8 cellular contexts compared by ENCODE assay signal in the genomic region with DNA sequence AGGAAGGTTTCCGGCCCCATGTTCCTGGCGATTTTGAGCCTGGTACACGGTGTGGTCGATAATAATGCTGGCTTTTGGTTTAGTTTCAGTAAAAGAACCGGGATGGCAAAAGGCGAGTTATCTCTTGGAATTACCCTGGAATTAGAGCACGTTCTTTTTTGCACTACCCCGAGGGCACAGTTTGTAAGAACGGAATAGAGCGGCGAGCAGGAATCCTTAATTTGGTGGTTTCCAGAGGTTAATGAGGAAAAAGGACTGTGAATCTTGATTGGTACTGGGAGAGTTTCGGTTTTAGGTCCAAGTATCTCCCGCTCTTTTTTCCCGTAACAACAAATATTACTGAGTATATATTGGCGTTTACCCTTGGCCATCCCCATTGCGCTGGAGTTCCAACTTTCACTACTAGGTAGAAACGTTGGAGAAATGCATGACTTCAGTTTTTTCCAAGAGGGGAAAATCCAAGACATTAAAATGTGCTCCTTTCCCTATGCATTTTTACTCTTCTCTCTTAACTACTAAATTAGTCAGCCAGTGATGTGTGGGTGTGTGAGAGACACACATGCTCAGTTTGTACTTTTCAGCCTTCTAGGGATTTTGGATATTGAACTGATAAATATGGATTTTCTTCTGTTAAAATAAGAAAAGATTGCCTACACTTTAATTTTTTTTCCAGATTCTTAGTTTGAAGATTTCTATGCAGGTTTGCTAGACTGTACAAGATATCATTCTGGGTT.
DNase-seq lines count a peak whose midpoint lies in the region; ATAC-seq, FAIRE-seq and TF ChIP-seq lines count a peak whose summit lies in the region.

No MANE protein-coding gene starts in this region.

- no peaks in the 10 kb centered on the region for H4K20me1 ChIP-seq in OCI-LY7 (ENCODE audit: insufficient read depth, low read length)

- H3K79me2 ChIP-seq in OCI-LY7 (ENCODE audit: insufficient read depth, low read depth, low read length), result no peaks in the 10 kb centered on the region

- H3K27ac ChIP-seq in OCI-LY7 (ENCODE audit: low read depth, low read length, poor library complexity, severe bottlenecking), result no peak overlapping the region

- FAIRE-seq in GM12891 (lab: Jason Lieb, UNC), result no peak

- H3K4me1 ChIP-seq in OCI-LY7 (ENCODE audit: insufficient read depth, low read length, poor library complexity, severe bottlenecking) (peaks cover 9% of the 10 kb centered on the region), mononuclear cell (ENCODE audit: insufficient read depth, low read length) (peaks cover 12% of the 10 kb centered on the region)

- no peaks in the 10 kb centered on the region for H3K9me3 ChIP-seq in OCI-LY7 (ENCODE audit: low read length)
- no peaks in the 10 kb centered on the region for H3K9me3 ChIP-seq in mononuclear cell (ENCODE audit: low read depth, low read length)

- H3K4me2 ChIP-seq in OCI-LY7 (ENCODE audit: low read length), result peak overlapping the region; percentile 78

- POLR2A ChIA-PET in OCI-LY7 (lab: Charles Lee), result interaction anchor here (1.8 kb wide), 1 partner anchor 12 kb away, joined by 9 read pairs; no protein-coding TSS in a partner anchor

- H3K9me2 ChIP-seq in OCI-LY7 (ENCODE audit: insufficient read depth, low read length), result no peaks in the 10 kb centered on the region

- H3K4me3 ChIP-seq in OCI-LY7 (ENCODE audit: low read depth, low read length, poor library complexity, severe bottlenecking), result peak overlapping the region; percentile 75
- H3K4me3 ChIP-seq in mononuclear cell (ENCODE audit: low read length), result peak overlapping the region; percentile 86

- H3K27me3 ChIP-seq in mononuclear cell (ENCODE audit: insufficient read depth, low read length), result no peaks in the 10 kb centered on the region

- BruUV-seq in OCI-LY7 (replicated peaks; lab: Mats Ljungman, UMichigan), result no TSS peak

- H3K36me3 ChIP-seq in OCI-LY7 (ENCODE audit: insufficient read depth, low read length), result no peaks in the 10 kb centered on the region

- ATAC-seq in GM21367 (IDR thresholded peaks at IDR 0.05; ENCODE audit: unreplicated experiment), result no peak

- CTCF ChIA-PET in OCI-LY7 (lab: Charles Lee; ENCODE audit: unreplicated experiment), result no interaction called here

- intact Hi-C loops in OCI-LY7 (cut with micrococcal nuclease; ENCODE audit: unreplicated experiment), result loop anchor here (5.0 kb wide), 1 partner anchor 64 kb away; a partner anchor contains a TSS

- peak; percentile 26 to 55 for DNase-seq in NCI-H524 (lab: John Stamatoyannopoulos, UW)
- DNase-seq in NCI-H524 treated with DMSO at 0.1 percent for 48 hours (lab: John Stamatoyannopoulos, UW), result no peak
- no peak for DNase-seq in OCI-LY7 (ENCODE audit: low spot score)
- DNase-seq in dermis blood vessel endothelial cell, result peak; percentile 30
- no peak for DNase-seq in GM12891 (ENCODE audit: insufficient read length, low spot score)
- no peak for DNase-seq in iPS-NIHi11 (ENCODE audit: low spot score)

- no peak for TF ChIP-seq POLR2A in GM12891 (IDR thresholded peaks at IDR 0.05; ENCODE audit: low read depth, low read length)

- no peak for TF ChIP-seq CTCF in OCI-LY7 (conservative IDR thresholded peaks at IDR 0.05; ENCODE audit: low read length)

- peak overlapping the region; percentile 99 for H2AFZ ChIP-seq in OCI-LY7 (ENCODE audit: low read length)

TF ChIP-seq in GM12891, 5 proteins besides CTCF, POLR2A, EP300 and RAD21:
- TF ChIP-seq SPI1 (IDR thresholded peaks at IDR 0.05; ENCODE audit: low read depth, low read length), result no peak
- TF ChIP-seq TAF1 (IDR thresholded peaks at IDR 0.05; ENCODE audit: low read depth, low read length), result no peak
- TF ChIP-seq POU2F2 (IDR thresholded peaks at IDR 0.05; ENCODE audit: low read depth, low read length), result no peak
- no peak for TF ChIP-seq PAX5 (IDR thresholded peaks at IDR 0.05; ENCODE audit: insufficient read depth, low read length, severe bottlenecking)
- no peak for TF ChIP-seq POLR2AphosphoS5 (IDR thresholded peaks at IDR 0.05; ENCODE audit: low read depth, low read length)

Comparison
In these comparisons a context has a peak if more than half of its experiments do, and no peak if none do; other contexts are left out.
1. DNase-seq: peak in NCI-H524 (2 of 2) and dermis blood vessel endothelial cell (single experiment); none in NCI-H524 treated with DMSO at 0.1 percent for 48 hours (single experiment), OCI-LY7 (single experiment), GM12891 (single experiment) and iPS-NIHi11 (single experiment).